In genomic region chr22:25383892-25384291, GRCh38 we compare ENCODE assay signal across 22 cellular contexts.
"Had no signal": no experiment of that assay in that cellular context is flagged by ENCODE, and none has a peak within 500 bp of the region (broad histone marks: within the 10 kb centered on the region; RNA-seq: fewer than 3 reads in every experiment).

No MANE protein-coding gene starts in this region.

- H3K9me3 Mint-ChIP-seq: activated CD4-positive, alpha-beta T cell treated with anti-CD3 and anti-CD28 coated beads, Interleukin-2, amount 10 ng/mL, durations not matched to agents 24 days and 14 days; activated naive CD4-positive, alpha-beta T cell treated with anti-CD3 and anti-CD28 coated beads for 36 hours; activated naive CD8-positive, alpha-beta T cell treated with anti-CD3 and anti-CD28 coated beads, Interleukin-2, amount 50 U/mL, for 24 hours; activated T-cell treated with anti-CD3 and anti-CD28 coated beads, Interleukin-2, amount 50 U/mL, for 4 hours; effector memory CD8-positive, alpha-beta T cell; mesothelial cell of epicardium; nephron had no signal

- H3K9me3 ChIP-seq: esophagus squamous epithelium, left lung, tibial nerve had no signal

- H3K27ac Mint-ChIP-seq: activated CD4-positive, alpha-beta T cell treated with anti-CD3 and anti-CD28 coated beads, Interleukin-2, amount 10 ng/mL, durations not matched to agents 24 days and 14 days; activated CD8-positive, alpha-beta T cell treated with anti-CD3 and anti-CD28 coated beads, Interleukin-2, amount 10 ng/mL, durations not matched to agents 7 days and 5 days; activated naive CD4-positive, alpha-beta T cell treated with anti-CD3 and anti-CD28 coated beads for 36 hours; activated naive CD8-positive, alpha-beta T cell treated with anti-CD3 and anti-CD28 coated beads, Interleukin-2, amount 50 U/mL, for 24 hours; mesothelial cell of epicardium; progenitor cell of endocrine pancreas had no signal

- H3K4me2 ChIP-seq: hepatocyte had no signal

- H3K27me3 ChIP-seq: brain microvascular endothelial cell, esophagus squamous epithelium, hepatocyte, left lung, tibial nerve had no signal

- H3K4me3 Mint-ChIP-seq: activated CD4-positive, alpha-beta T cell treated with anti-CD3 and anti-CD28 coated beads, Interleukin-2, amount 10 ng/mL, durations not matched to agents 24 days and 14 days; activated CD8-positive, alpha-beta T cell treated with anti-CD3 and anti-CD28 coated beads, Interleukin-2, amount 10 ng/mL, durations not matched to agents 7 days and 5 days; activated naive CD4-positive, alpha-beta T cell treated with anti-CD3 and anti-CD28 coated beads for 36 hours; activated naive CD8-positive, alpha-beta T cell treated with anti-CD3 and anti-CD28 coated beads, Interleukin-2, amount 50 U/mL, for 24 hours; activated T-cell treated with anti-CD3 and anti-CD28 coated beads, Interleukin-2, amount 50 U/mL, for 4 hours; effector memory CD8-positive, alpha-beta T cell; mesothelial cell of epicardium; nephron had no signal

- DNase-seq: activated CD4-positive, alpha-beta T cell treated with anti-CD3 and anti-CD28 coated beads, Interleukin-2, amount 10 ng/mL, durations not matched to agents 24 days and 14 days; activated CD4-positive, CD25-positive, alpha-beta regulatory T cell; activated CD8-positive, alpha-beta memory T cell treated with anti-CD3 and anti-CD28 coated beads, Interleukin-2, amount 50 U/mL, for 4 hours; activated CD8-positive, alpha-beta T cell treated with anti-CD3 and anti-CD28 coated beads, Interleukin-2, amount 10 ng/mL, durations not matched to agents 7 days and 5 days; activated naive CD4-positive, alpha-beta T cell treated with anti-CD3 and anti-CD28 coated beads for 36 hours; activated naive CD8-positive, alpha-beta T cell treated with anti-CD3 and anti-CD28 coated beads, Interleukin-2, amount 50 U/mL, for 24 hours; activated T-cell treated with anti-CD3 and anti-CD28 coated beads, Interleukin-2, amount 50 U/mL, for 4 hours; anterior cingulate cortex; brain microvascular endothelial cell; cortex of kidney; effector memory CD8-positive, alpha-beta T cell; esophagus squamous epithelium; left lung; stimulated activated naive CD4-positive, alpha-beta T cell; substantia nigra; T-helper 9 cell had no signal

- H3K4me3 ChIP-seq: esophagus squamous epithelium, hepatocyte, left lung, SK-N-MC, tibial nerve had no signal

- ATAC-seq: activated CD8-positive, alpha-beta T cell treated with anti-CD3 and anti-CD28 coated beads, Interleukin-2, amount 10 ng/mL, durations not matched to agents 7 days and 5 days; activated naive CD8-positive, alpha-beta T cell treated with anti-CD3 and anti-CD28 coated beads, Interleukin-2, amount 50 U/mL, for 24 hours; activated T-cell treated with anti-CD3 and anti-CD28 coated beads, Interleukin-2, amount 50 U/mL, for 4 hours; effector memory CD8-positive, alpha-beta T cell; left lung had no signal

- H3K27ac ChIP-seq: brain microvascular endothelial cell, esophagus squamous epithelium, hepatocyte, left lung, SK-N-MC, tibial nerve had no signal

- H2AFZ ChIP-seq: hepatocyte had no signal

- H3K27me3 Mint-ChIP-seq: activated CD4-positive, alpha-beta T cell treated with anti-CD3 and anti-CD28 coated beads, Interleukin-2, amount 10 ng/mL, durations not matched to agents 24 days and 14 days; activated naive CD8-positive, alpha-beta T cell treated with anti-CD3 and anti-CD28 coated beads, Interleukin-2, amount 50 U/mL, for 24 hours; effector memory CD8-positive, alpha-beta T cell; progenitor cell of endocrine pancreas had no signal
